Comparison of ENCODE assay signal across 8 cellular contexts in genomic region chr16:46384285-46385061, GRCh38.
DNase-seq lines count a peak whose midpoint lies in the region; TF ChIP-seq lines count a peak whose summit lies in the region.
"Not testable (repeated sequence)": the region's sequence is repeated elsewhere in the genome, so short reads cannot be mapped to it uniquely, and the experiment has no call there.

No MANE protein-coding gene starts in this region.

- not testable (repeated sequence) for TF ChIP-seq POLR2A in suprapubic skin (IDR thresholded peaks at IDR 0.05)

- peaks cover 34% of the 10 kb centered on the region for H3K9me3 ChIP-seq in endodermal cell (ENCODE audit: control insufficient read depth, low read length)
- H3K9me3 ChIP-seq in suprapubic skin, result not testable (repeated sequence)

- not testable (repeated sequence) for H3K36me3 Mint-ChIP-seq in endodermal cell (ENCODE audit: low read depth)
- H3K36me3 Mint-ChIP-seq in nephron progenitor cell (ENCODE audit: low read depth), result peaks cover 16% of the 10 kb centered on the region

- H3K27me3 Mint-ChIP-seq in endodermal cell (ENCODE audit: insufficient read depth); nephron progenitor cell (ENCODE audit: low read depth, poor library complexity): not testable (repeated sequence)

- not testable (repeated sequence) for TF ChIP-seq CTCF in endodermal cell (conservative IDR thresholded peaks at IDR 0.05); nephron progenitor cell (IDR thresholded peaks at IDR 0.05); suprapubic skin (IDR thresholded peaks at IDR 0.05)

- in situ Hi-C loops in KBM-7 (cut with MboI; ENCODE audit: low pct_unique_long_range_greater_than_20kb, low sequenced_read_pairs), result not testable (repeated sequence)

- H3K4me1 Mint-ChIP-seq in endodermal cell, nephron progenitor cell: not testable (repeated sequence)

- TF ChIP-seq EP300 in suprapubic skin (IDR thresholded peaks at IDR 0.05), result not testable (repeated sequence)

- not testable (repeated sequence) for H3K27ac Mint-ChIP-seq in endodermal cell, nephron progenitor cell

- H3K27ac ChIP-seq in endodermal cell (ENCODE audit: low read depth, low read length); suprapubic skin: not testable (repeated sequence)

- DNase-seq in CMK (ENCODE audit: low read depth) (peak; percentile 50), KBM-7 (peak; percentile 18), amniotic epithelial cell (ENCODE audit: low read depth) (peak; percentile 14), endodermal cell (peak; percentile 54), inferior parietal cortex (ENCODE audit: extremely low spot score) (peak; percentile 52), nephron progenitor cell (peak; percentile 12), suprapubic skin (ENCODE audit: low spot score in 2 of 2) (peak; percentile 67 to 96)
- peak; percentile 41 for DNase-seq in activated CD4-positive, alpha-beta T cell treated with anti-CD3 and anti-CD28 coated beads for 1 hour

- H3K4me3 Mint-ChIP-seq in endodermal cell, nephron progenitor cell: not testable (repeated sequence)

- not testable (repeated sequence) for H3K27me3 ChIP-seq in endodermal cell (ENCODE audit: control insufficient read depth, insufficient read depth, low read length, poor library complexity, severe bottlenecking); suprapubic skin

- not testable (repeated sequence) for H3K4me1 ChIP-seq in endodermal cell (ENCODE audit: control insufficient read depth, insufficient read depth, low read length); suprapubic skin

- 78 to 84% methylated on average over 37 of the region's 37 CpGs for WGBS in endodermal cell (ENCODE audit: insufficient coverage in 1 of 2, insufficient read length in 1 of 2), 2 experiments
- WGBS in suprapubic skin, result 73% methylated on average over 37 of the region's 37 CpGs

- not testable (repeated sequence) for H3K9ac ChIP-seq in endodermal cell (ENCODE audit: extremely low read depth, low read length, poor library complexity, severe bottlenecking)

- H3K9me3 Mint-ChIP-seq in endodermal cell, result peaks cover 30% of the 10 kb centered on the region
- H3K9me3 Mint-ChIP-seq in nephron progenitor cell, result peaks cover 14% of the 10 kb centered on the region

- not testable (repeated sequence) for H3K36me3 ChIP-seq in endodermal cell (ENCODE audit: control insufficient read depth, insufficient read depth, low read length); suprapubic skin

- H3K4me3 ChIP-seq in endodermal cell (ENCODE audit: low read length); suprapubic skin: not testable (repeated sequence)

Comparison
In these comparisons a context has a peak if more than half of its experiments do, and no peak if none do; other contexts are left out.
1. DNase-seq: peak in every context shown above with its lines; median percentile 82 in suprapubic skin; 54 in endodermal cell; 52 in inferior parietal cortex; 50 in CMK; 41 in activated CD4-positive, alpha-beta T cell treated with anti-CD3 and anti-CD28 coated beads for 1 hour; 18 in KBM-7; 14 in amniotic epithelial cell; 12 in nephron progenitor cell.